In genomic region chr11:61549177-61549576, GRCh38 we compare ENCODE assay signal across 1 cellular context.
TF ChIP-seq lines count a peak whose summit lies in the region.

No MANE protein-coding gene starts in this region.

TF ChIP-seq in K562, 482 proteins besides CTCF, POLR2A, EP300 and RAD21:
- TF ChIP-seq ETV1 (tag; conservative IDR thresholded peaks at IDR 0.05; ENCODE audit: low read depth), result no peak
- no peak for TF ChIP-seq HEY1 (CRISPR knock-in tag; IDR thresholded peaks at IDR 0.05; ENCODE audit: borderline replicate concordance)
- no peak for TF ChIP-seq RFX1 (IDR thresholded peaks at IDR 0.05)
- TF ChIP-seq PRMT5 (CRISPR knock-in tag; IDR thresholded peaks at IDR 0.05), result no peak
- TF ChIP-seq PHF20 (IDR thresholded peaks at IDR 0.05; ENCODE audit: partially characterized antibody), result no peak
- no peak for TF ChIP-seq MTA3 (IDR thresholded peaks at IDR 0.05; ENCODE audit: borderline replicate concordance)
- TF ChIP-seq ZNF239 (CRISPR knock-in tag; IDR thresholded peaks at IDR 0.05), result peak; percentile 89
- TF ChIP-seq MBD1 (CRISPR knock-in tag; IDR thresholded peaks at IDR 0.05), result no peak
